In the genomic region with DNA sequence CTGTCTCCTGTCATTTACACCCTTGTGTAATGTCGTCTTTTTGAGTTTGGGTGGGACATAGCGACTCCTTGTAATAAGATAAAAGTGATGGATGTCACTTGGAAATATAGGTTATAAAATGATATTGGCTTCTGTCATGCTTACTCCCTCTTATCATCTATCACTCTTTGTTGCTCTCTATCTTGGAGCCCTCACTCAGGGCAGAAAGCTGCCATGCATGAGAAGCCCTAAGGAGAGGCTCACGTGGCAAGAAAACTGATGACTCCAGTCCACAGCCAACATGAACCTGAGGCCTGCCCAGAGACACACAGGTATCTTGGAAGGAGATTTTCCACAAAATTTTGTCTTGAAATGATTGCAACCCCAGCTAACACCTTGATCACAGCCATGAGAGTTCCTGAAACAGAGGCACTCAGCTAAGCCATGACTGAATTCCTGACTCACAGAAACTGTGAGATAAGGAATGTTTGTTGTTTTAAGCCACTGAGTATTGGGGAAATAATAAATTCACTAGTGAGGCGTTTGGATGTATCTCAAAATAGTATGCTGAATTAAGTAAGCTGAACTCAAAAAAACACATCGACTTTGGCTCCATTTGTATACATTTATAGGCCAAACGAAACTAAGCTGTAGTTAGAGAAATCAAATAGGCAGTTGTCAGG, we compare ENCODE assay signal across 20 cellular contexts.
DNase-seq lines count a peak whose midpoint lies in the region; ATAC-seq and FAIRE-seq lines count a peak whose summit lies in the region.
"Had no signal": no experiment of that assay in that cellular context is flagged by ENCODE, and none has a peak within 500 bp of the region (broad histone marks: within the 10 kb centered on the region; RNA-seq: fewer than 3 reads in every experiment).

No MANE protein-coding gene starts in this region.

- H3K4ac ChIP-seq in mesenchymal stem cell (ENCODE audit: low read depth in 1 of 2, low read length in 2 of 2) = peak overlapping the region in 1 of 2 experiments; percentile 41

- no peaks in the 10 kb centered on the region for H3K9me3 ChIP-seq in mesenchymal stem cell (ENCODE audit: control insufficient read depth, low read length)
- H3K9me3 ChIP-seq: right atrium auricular region, stomach had no signal

- FAIRE-seq in HTR-8/SVneo (lab: Jason Lieb, UNC) = peak; percentile 20
- no peak for FAIRE-seq in frontal cortex (lab: Jason Lieb, UNC)
- FAIRE-seq: HepG2, urothelium cell line had no signal

- H3K4me2 ChIP-seq in mesenchymal stem cell (ENCODE audit: low read length, poor library complexity, severe bottlenecking) = no peak overlapping the region

- H3K23ac ChIP-seq in mesenchymal stem cell (ENCODE audit: low read length in 2 of 2) = no peak overlapping the region

- no peak overlapping the region for H2BK15ac ChIP-seq in mesenchymal stem cell (ENCODE audit: low read depth, poor library complexity, severe bottlenecking)

- no peaks in the 10 kb centered on the region for H3K27me3 ChIP-seq in mesenchymal stem cell (ENCODE audit: control insufficient read depth in 1 of 2, insufficient read depth in 1 of 2, low read length in 2 of 2)
- H3K27me3 ChIP-seq: right atrium auricular region, stomach had no signal

- DNase-seq in Caki2 (ENCODE audit: low read depth) (peak; percentile 25), HTR-8/SVneo (ENCODE audit: insufficient read length, low spot score) (no peak), astrocyte of the hippocampus (ENCODE audit: low read depth, low spot score) (peak; percentile 39), mesenchymal stem cell (peak; percentile 41), frontal cortex (ENCODE audit: low spot score in 2 of 2) (no peak), substantia nigra (lab: John Stamatoyannopoulos, UW) (no peak)
- DNase-seq in activated CD4-positive, CD25-positive, alpha-beta regulatory T cell (lab: John Stamatoyannopoulos, UW) = no peak
- DNase-seq: activated CD4-positive, alpha-beta T cell treated with anti-CD3 and anti-CD28 coated beads, Interleukin-2, amount 10 ng/mL, durations not matched to agents 24 days and 14 days; activated CD8-positive, alpha-beta memory T cell treated with anti-CD3 and anti-CD28 coated beads, Interleukin-2, amount 50 U/mL, for 48 hours; CD4-positive, CD25-positive, alpha-beta regulatory T cell; cortex of kidney; MM.1S; NCI-H187; NCI-H510A; stomach had no signal

- no peaks in the 10 kb centered on the region for H3K36me3 ChIP-seq in mesenchymal stem cell (ENCODE audit: control insufficient read depth in 1 of 2, insufficient read depth in 2 of 2, low read depth in 1 of 2, low read length in 2 of 2)
- H3K36me3 ChIP-seq: right atrium auricular region, stomach had no signal

- H3K4me1 ChIP-seq in mesenchymal stem cell (ENCODE audit: control insufficient read depth, insufficient read depth, low read depth, low read length) = no peaks in the 10 kb centered on the region
- H3K4me1 ChIP-seq: right atrium auricular region, stomach had no signal

- no peak overlapping the region for H2AFZ ChIP-seq in mesenchymal stem cell (ENCODE audit: low read depth, low read length)

- H3K27ac ChIP-seq in mesenchymal stem cell (ENCODE audit: low read length, poor library complexity, severe bottlenecking) (no peak overlapping the region), substantia nigra (ENCODE audit: low read depth, low read length, poor library complexity, severe bottlenecking) (no peak overlapping the region)
- H3K27ac ChIP-seq: right atrium auricular region, SK-N-MC, stomach had no signal

- no peak overlapping the region for H3K14ac ChIP-seq in mesenchymal stem cell (ENCODE audit: low read length in 2 of 2)

- no peak overlapping the region for H4K8ac ChIP-seq in mesenchymal stem cell (ENCODE audit: low read length)

- no peak overlapping the region for H4K91ac ChIP-seq in mesenchymal stem cell (ENCODE audit: low read length)

- no peak overlapping the region for H2BK5ac ChIP-seq in mesenchymal stem cell (ENCODE audit: low read depth, low read length, poor library complexity, severe bottlenecking)

- in situ Hi-C loops in Caki2 (cut with HindIII; ENCODE audit: low pct_unique_long_range_greater_than_20kb, low sequenced_read_pairs) = no loop called here

- no peaks in the 10 kb centered on the region for H3K79me1 ChIP-seq in mesenchymal stem cell (replicated peaks; ENCODE audit: low read length, poor library complexity, severe bottlenecking)

- H3K4me3 ChIP-seq in mesenchymal stem cell (ENCODE audit: insufficient read depth in 1 of 2, low read depth in 1 of 2, low read length in 2 of 2) = no peak overlapping the region
- H3K4me3 ChIP-seq: right atrium auricular region, SK-N-MC, stomach had no signal

- WGBS in mesenchymal stem cell = 26% methylated on average over 2 of the region's 6 CpGs

- no peak overlapping the region for H2BK12ac ChIP-seq in mesenchymal stem cell (ENCODE audit: low read length in 2 of 2)

- no peak overlapping the region for H3K9ac ChIP-seq in mesenchymal stem cell (ENCODE audit: low read length)

- no peak overlapping the region for H3K18ac ChIP-seq in mesenchymal stem cell (ENCODE audit: low read depth in 1 of 2, low read length in 2 of 2)

- H2AK5ac ChIP-seq in mesenchymal stem cell (ENCODE audit: low read length, severe bottlenecking) = no peak overlapping the region

- no peak for ATAC-seq in GM18873 (IDR thresholded peaks at IDR 0.05; ENCODE audit: low FRiP score, unreplicated experiment)
- ATAC-seq: HepG2 had no signal

- H2BK120ac ChIP-seq in mesenchymal stem cell (ENCODE audit: low read depth, low read length) = no peak overlapping the region

Comparison
In these comparisons a context has a peak if more than half of its experiments do, and no peak if none do; other contexts are left out.
1. DNase-seq: peak in Caki2 (single experiment), astrocyte of the hippocampus (single experiment) and mesenchymal stem cell (single experiment); none in HTR-8/SVneo (single experiment), frontal cortex (0 of 2), activated CD4-positive, CD25-positive, alpha-beta regulatory T cell (0 of 4) and substantia nigra (0 of 49).